8 cellular contexts compared by ENCODE assay signal in genomic region chr1:199463521-199464127, GRCh38.
DNase-seq lines count a peak whose midpoint lies in the region; ATAC-seq and FAIRE-seq lines count a peak whose summit lies in the region.

No MANE protein-coding gene starts in this region.

- DNase-seq in Daoy (ENCODE audit: low read depth), result peak; percentile 58
- DNase-seq in Jurkat, Clone E6-1 (ENCODE audit: low read depth, low spot score), result peak; percentile 73
- DNase-seq in iPS DF 6.9 (ENCODE audit: low read depth, low spot score), result peak; percentile 72
- no peak for DNase-seq in middle frontal gyrus (ENCODE audit: extremely low spot score, low spot score)
- DNase-seq in C1 segment of cervical spinal cord (lab: John Stamatoyannopoulos, UW), result no peak
- DNase-seq in epidermal melanocyte (ENCODE audit: insufficient read length, low spot score), result no peak

- H3K4me1 ChIP-seq in iPS DF 6.9 (ENCODE audit: control insufficient read depth, insufficient read depth, low read length), result no peaks in the 10 kb centered on the region

- no peaks in the 10 kb centered on the region for H3K27me3 ChIP-seq in iPS DF 6.9 (ENCODE audit: control insufficient read depth, insufficient read depth, low read length)

- peak; percentile 17 for FAIRE-seq in TTC549 (lab: Jason Lieb, UNC)

- peak; percentile 90 for ATAC-seq in GM19463 (IDR thresholded peaks at IDR 0.05; ENCODE audit: unreplicated experiment)

- H3K36me3 ChIP-seq in iPS DF 6.9 (ENCODE audit: control insufficient read depth, insufficient read depth, low read length), result no peaks in the 10 kb centered on the region

- no peaks in the 10 kb centered on the region for H3K9me3 ChIP-seq in iPS DF 6.9 (ENCODE audit: control insufficient read depth, insufficient read depth, low read length)

- H3K27ac ChIP-seq in iPS DF 6.9 (ENCODE audit: low read length), result no peak overlapping the region

- no peak overlapping the region for H3K4me3 ChIP-seq in Jurkat, Clone E6-1 (ENCODE audit: low read length)
- H3K4me3 ChIP-seq in iPS DF 6.9 (ENCODE audit: low read length), result no peak overlapping the region

- WGBS in iPS DF 6.9 (ENCODE audit: insufficient coverage, insufficient read length), result no CpG with 5 or more reads among the region's 1 CpG

Comparison
In these comparisons a context has a peak if more than half of its experiments do, and no peak if none do; other contexts are left out.
1. DNase-seq: peak in Daoy (single experiment), Jurkat, Clone E6-1 (single experiment) and iPS DF 6.9 (single experiment); none in middle frontal gyrus (single experiment), C1 segment of cervical spinal cord (0 of 14) and epidermal melanocyte (single experiment).